36 cellular contexts compared by ENCODE assay signal in genomic region chr2:196657332-196657731, GRCh38.
"Had no signal": no experiment of that assay in that cellular context is flagged by ENCODE, and none has a peak within 500 bp of the region (broad histone marks: within the 10 kb centered on the region; RNA-seq: fewer than 3 reads in every experiment).

No MANE protein-coding gene starts in this region.

- H3K27ac ChIP-seq: adrenal gland, body of pancreas, esophagus muscularis mucosa, foreskin keratinocyte, gastrocnemius medialis, heart left ventricle had no signal

- H3K9me3 ChIP-seq: adrenal gland, gastrocnemius medialis had no signal

- H3K27ac Mint-ChIP-seq: activated CD4-positive, alpha-beta memory T cell treated with anti-CD3 and anti-CD28 coated beads for 36 hours; activated CD4-positive, alpha-beta T cell treated with anti-CD3 and anti-CD28 coated beads for 36 hours; activated CD4-positive, alpha-beta T cell treated with anti-CD3 and anti-CD28 coated beads, Interleukin-2, amount 10 ng/mL, durations not matched to agents 24 days and 14 days; activated CD8-positive, alpha-beta memory T cell treated with anti-CD3 and anti-CD28 coated beads, Interleukin-2, amount 10 ng/mL, durations not matched to agents 7 days and 5 days; activated CD8-positive, alpha-beta T cell treated with anti-CD3 and anti-CD28 coated beads, Interleukin-2, amount 10 ng/mL, durations not matched to agents 7 days and 5 days; activated naive CD4-positive, alpha-beta T cell treated with anti-CD3 and anti-CD28 coated beads for 36 hours; activated naive CD4-positive, alpha-beta T cell treated with anti-CD3 and anti-CD28 coated beads, Interleukin-2, amount 50 U/mL, for 24 hours; activated naive CD8-positive, alpha-beta T cell treated with anti-CD3 and anti-CD28 coated beads for 36 hours; activated naive CD8-positive, alpha-beta T cell treated with anti-CD3 and anti-CD28 coated beads, Interleukin-2, amount 50 U/mL, for 24 hours; activated T-helper 1 cell treated with anti-CD3 and anti-CD28 coated beads, Interleukin-12 subunit alpha, Interleukin-12 subunit beta, Interleukin-2, Interleukin-4 antibody, amounts not matched to agents 30 ng/mL and 10 ng/mL and 1 ng/mL, durations not matched to agents 14 hours and 24 hours and 36 hours; activated T-helper 2 cell treated with anti-CD3 and anti-CD28 coated beads, Interferon-gamma antibody, Interleukin-2, Interleukin-4, amounts not matched to agents 10 μg/mL and 5 μg/mL and 100 μg/mL, durations not matched to agents 14 hours and 24 hours and 36 hours; effector memory CD8-positive, alpha-beta T cell; T-helper 17 cell; T-helper 2 cell treated with Interferon-gamma antibody and Interleukin-4, amounts not matched to agents 5 μg/mL and 100 μg/mL, for 36 hours had no signal

- ATAC-seq: activated CD4-positive, alpha-beta T cell treated with anti-CD3 and anti-CD28 coated beads for 36 hours; activated CD8-positive, alpha-beta memory T cell treated with anti-CD3 and anti-CD28 coated beads, Interleukin-2, amount 10 ng/mL, durations not matched to agents 7 days and 5 days; activated CD8-positive, alpha-beta T cell treated with anti-CD3 and anti-CD28 coated beads, Interleukin-2, amount 10 ng/mL, durations not matched to agents 7 days and 5 days; activated naive CD8-positive, alpha-beta T cell treated with anti-CD3 and anti-CD28 coated beads, Interleukin-2, amount 50 U/mL, for 24 hours; body of pancreas; effector memory CD8-positive, alpha-beta T cell; foreskin keratinocyte; gastrocnemius medialis; heart left ventricle; T-helper 17 cell had no signal

- H3K4me3 Mint-ChIP-seq: activated CD4-positive, alpha-beta memory T cell treated with anti-CD3 and anti-CD28 coated beads for 36 hours; activated CD4-positive, alpha-beta T cell treated with anti-CD3 and anti-CD28 coated beads for 36 hours; activated CD4-positive, alpha-beta T cell treated with anti-CD3 and anti-CD28 coated beads, Interleukin-2, amount 10 ng/mL, durations not matched to agents 24 days and 14 days; activated CD8-positive, alpha-beta memory T cell treated with anti-CD3 and anti-CD28 coated beads, Interleukin-2, amount 10 ng/mL, durations not matched to agents 7 days and 5 days; activated CD8-positive, alpha-beta T cell treated with anti-CD3 and anti-CD28 coated beads, Interleukin-2, amount 10 ng/mL, durations not matched to agents 7 days and 5 days; activated naive CD4-positive, alpha-beta T cell treated with anti-CD3 and anti-CD28 coated beads for 36 hours; activated naive CD4-positive, alpha-beta T cell treated with anti-CD3 and anti-CD28 coated beads, Interleukin-2, amount 50 U/mL, for 24 hours; activated naive CD8-positive, alpha-beta T cell treated with anti-CD3 and anti-CD28 coated beads for 36 hours; activated naive CD8-positive, alpha-beta T cell treated with anti-CD3 and anti-CD28 coated beads, Interleukin-2, amount 50 U/mL, for 24 hours; activated T-helper 1 cell treated with anti-CD3 and anti-CD28 coated beads, Interleukin-12 subunit alpha, Interleukin-12 subunit beta, Interleukin-2, Interleukin-4 antibody, amounts not matched to agents 30 ng/mL and 10 ng/mL and 1 ng/mL, durations not matched to agents 14 hours and 24 hours and 36 hours; effector memory CD8-positive, alpha-beta T cell; T-helper 17 cell; T-helper 2 cell treated with Interferon-gamma antibody and Interleukin-4, amounts not matched to agents 5 μg/mL and 100 μg/mL, for 36 hours had no signal

- DNase-seq: activated CD4-positive, alpha-beta memory T cell treated with anti-CD3 and anti-CD28 coated beads for 36 hours; activated CD4-positive, alpha-beta T cell treated with anti-CD3 and anti-CD28 coated beads for 36 hours; activated CD4-positive, alpha-beta T cell treated with anti-CD3 and anti-CD28 coated beads, Interleukin-2, amount 10 ng/mL, durations not matched to agents 24 days and 14 days; activated CD4-positive, CD25-positive, alpha-beta regulatory T cell; activated CD4-positive, CD25-positive, alpha-beta regulatory T cell treated with anti-CD3 and anti-CD28 coated beads, Interleukin-2, amount 50 U/mL, for 72 hours; activated CD8-positive, alpha-beta memory T cell treated with anti-CD3 and anti-CD28 coated beads, Interleukin-2, amount 10 ng/mL, durations not matched to agents 7 days and 5 days; activated CD8-positive, alpha-beta memory T cell treated with anti-CD3 and anti-CD28 coated beads, Interleukin-2, amount 50 U/mL, for 4 hours; activated CD8-positive, alpha-beta T cell treated with anti-CD3 and anti-CD28 coated beads, Interleukin-2, amount 10 ng/mL, durations not matched to agents 7 days and 5 days; activated effector memory CD4-positive, alpha-beta T cell treated with anti-CD3 and anti-CD28 coated beads, Interleukin-2, amount 50 U/mL, for 16 hours; activated naive CD4-positive, alpha-beta T cell treated with anti-CD3 and anti-CD28 coated beads for 36 hours; activated naive CD8-positive, alpha-beta T cell treated with anti-CD3 and anti-CD28 coated beads for 36 hours; activated naive CD8-positive, alpha-beta T cell treated with anti-CD3 and anti-CD28 coated beads, Interleukin-2, amount 50 U/mL, for 24 hours; activated T-cell treated with anti-CD3 and anti-CD28 coated beads, Interleukin-2, amount 50 U/mL, for 1 hour; activated T-cell treated with anti-CD3 and anti-CD28 coated beads, Interleukin-2, amount 50 U/mL, for 48 hours; adrenal gland; amygdala; aorta; body of pancreas; caudate nucleus; cortex of kidney; dermis blood vessel endothelial cell; effector CD4-positive, alpha-beta T cell; effector memory CD8-positive, alpha-beta T cell; erythroblast; foreskin keratinocyte; gastrocnemius medialis; glutamatergic neuron; heart left ventricle; T-helper 17 cell; T1000 had no signal

- H3K27me3 ChIP-seq: adrenal gland, body of pancreas, esophagus muscularis mucosa, foreskin keratinocyte, gastrocnemius medialis, heart left ventricle had no signal

- H3K4me3 ChIP-seq: adrenal gland, body of pancreas, esophagus muscularis mucosa, gastrocnemius medialis, heart left ventricle had no signal

- H3K27me3 Mint-ChIP-seq: activated CD4-positive, alpha-beta memory T cell treated with anti-CD3 and anti-CD28 coated beads for 36 hours; activated CD4-positive, alpha-beta T cell treated with anti-CD3 and anti-CD28 coated beads for 36 hours; activated CD4-positive, alpha-beta T cell treated with anti-CD3 and anti-CD28 coated beads, Interleukin-2, amount 10 ng/mL, durations not matched to agents 24 days and 14 days; activated CD8-positive, alpha-beta memory T cell treated with anti-CD3 and anti-CD28 coated beads, Interleukin-2, amount 10 ng/mL, durations not matched to agents 7 days and 5 days; activated naive CD4-positive, alpha-beta T cell treated with anti-CD3 and anti-CD28 coated beads, Interleukin-2, amount 50 U/mL, for 24 hours; activated naive CD8-positive, alpha-beta T cell treated with anti-CD3 and anti-CD28 coated beads for 36 hours; activated naive CD8-positive, alpha-beta T cell treated with anti-CD3 and anti-CD28 coated beads, Interleukin-2, amount 50 U/mL, for 24 hours; effector memory CD8-positive, alpha-beta T cell; T-helper 17 cell had no signal

- FAIRE-seq: colon had no signal

- H3K4me1 ChIP-seq: adrenal gland, body of pancreas, esophagus muscularis mucosa, foreskin keratinocyte, gastrocnemius medialis, heart left ventricle had no signal

- H3K4me1 Mint-ChIP-seq: activated CD4-positive, alpha-beta T cell treated with anti-CD3 and anti-CD28 coated beads for 36 hours; activated CD4-positive, alpha-beta T cell treated with anti-CD3 and anti-CD28 coated beads, Interleukin-2, amount 10 ng/mL, durations not matched to agents 24 days and 14 days; activated CD8-positive, alpha-beta memory T cell treated with anti-CD3 and anti-CD28 coated beads, Interleukin-2, amount 10 ng/mL, durations not matched to agents 7 days and 5 days; activated naive CD4-positive, alpha-beta T cell treated with anti-CD3 and anti-CD28 coated beads, Interleukin-2, amount 50 U/mL, for 24 hours; activated naive CD8-positive, alpha-beta T cell treated with anti-CD3 and anti-CD28 coated beads for 36 hours; activated naive CD8-positive, alpha-beta T cell treated with anti-CD3 and anti-CD28 coated beads, Interleukin-2, amount 50 U/mL, for 24 hours; T-helper 17 cell had no signal

- H3K36me3 ChIP-seq: adrenal gland, esophagus muscularis mucosa, gastrocnemius medialis, heart left ventricle had no signal
